Comparison of ENCODE assay signal across 13 cellular contexts in genomic region chr3:64612916-64613526, GRCh38.
A peak's percentile ranks its signal among the peaks of the same experiment; 100 is the strongest.
DNase-seq lines count a peak whose midpoint lies in the region; ATAC-seq and TF ChIP-seq lines count a peak whose summit lies in the region.
"Had no signal": no experiment of that assay in that cellular context is flagged by ENCODE, and none has a peak within 500 bp of the region (broad histone marks: within the 10 kb centered on the region; RNA-seq: fewer than 3 reads in every experiment).

No MANE protein-coding gene starts in this region.

- no peak overlapping the region for H3K9ac ChIP-seq in trophoblast cell (ENCODE audit: low read length)

- no peak overlapping the region for H4K12ac ChIP-seq in trophoblast cell (ENCODE audit: low read depth, low read length)

- no peak overlapping the region for H3K4ac ChIP-seq in trophoblast cell (ENCODE audit: low read depth, low read length)

- H3K79me1 ChIP-seq in trophoblast cell (ENCODE audit: low read length): peaks cover 5% of the 10 kb centered on the region

- no peak overlapping the region for H2BK120ac ChIP-seq in trophoblast cell (ENCODE audit: insufficient read depth, low read length, poor library complexity)

- no peak overlapping the region for H2BK12ac ChIP-seq in trophoblast cell (ENCODE audit: low read length)

- no peak overlapping the region for H3K4me3 ChIP-seq in trophoblast cell (ENCODE audit: low read depth, low read length)
- H3K4me3 ChIP-seq: SK-N-MC had no signal

- no peak for TF ChIP-seq CTCF in GM13977 (IDR thresholded peaks at IDR 0.05; ENCODE audit: extremely low read depth, insufficient read depth, missing control alignments)

- H3K9me3 ChIP-seq in trophoblast cell (ENCODE audit: insufficient read depth, low read depth, low read length): no peaks in the 10 kb centered on the region

- peak overlapping the region; percentile 44 for H3K4me2 ChIP-seq in trophoblast cell (ENCODE audit: low read length)

- peak; percentile 64 for ATAC-seq in left ventricle myocardium superior
- ATAC-seq in HG03196 (IDR thresholded peaks at IDR 0.05; ENCODE audit: unreplicated experiment): no peak
- ATAC-seq in HG03469 (IDR thresholded peaks at IDR 0.05; ENCODE audit: unreplicated experiment): no peak

- H3K14ac ChIP-seq in trophoblast cell (ENCODE audit: low read length): no peak overlapping the region

- peaks cover 3 to 7% of the 10 kb centered on the region in 2 experiments for H3K4me1 ChIP-seq in trophoblast cell (ENCODE audit: control insufficient read depth in 1 of 2, insufficient read depth in 2 of 2, low read length in 2 of 2)

- H3K18ac ChIP-seq in trophoblast cell (ENCODE audit: low read length): no peak overlapping the region

- H2AK5ac ChIP-seq in trophoblast cell (ENCODE audit: low read length): no peak overlapping the region

- no peak overlapping the region for H4K8ac ChIP-seq in trophoblast cell (ENCODE audit: low read depth, low read length)

- H4K91ac ChIP-seq in trophoblast cell (ENCODE audit: low read depth, low read length): no peak overlapping the region

- no peak overlapping the region for H3K23ac ChIP-seq in trophoblast cell (ENCODE audit: low read length)

- intact Hi-C loops in left ventricle myocardium superior (cut with micrococcal nuclease): no loop called here

- no peak overlapping the region for H2AFZ ChIP-seq in trophoblast cell (ENCODE audit: insufficient read depth, low read length, poor library complexity)

- no peak overlapping the region for H2BK5ac ChIP-seq in trophoblast cell (ENCODE audit: low read depth, low read length, poor library complexity)

- DNase-seq in A172 (ENCODE audit: low spot score): peak; percentile 23
- peak; percentile 40 for DNase-seq in SW480 (ENCODE audit: low spot score)
- no peak for DNase-seq in left ventricle myocardium superior
- peak; percentile 89 to 94 for DNase-seq in trophoblast cell
- no peak for DNase-seq in putamen (ENCODE audit: low spot score)
- DNase-seq in GM13977 (ENCODE audit: low spot score): no peak
- DNase-seq: activated T-cell treated with anti-CD3 and anti-CD28 coated beads, Interleukin-2, amount 50 U/mL, for 1 hour; GOT3; Kasumi-1; NCI-H187 had no signal

- H3K27me3 ChIP-seq in trophoblast cell (ENCODE audit: insufficient read depth, low read length): no peaks in the 10 kb centered on the region

- WGBS in trophoblast cell (ENCODE audit: extremely low coverage, insufficient coverage, insufficient read length): no CpG with 5 or more reads among the region's 11 CpGs

- peaks cover 5 to 14% of the 10 kb centered on the region in 2 experiments for H3K36me3 ChIP-seq in trophoblast cell (ENCODE audit: control insufficient read depth in 1 of 2, insufficient read depth in 2 of 2, low read length in 2 of 2)

- peak overlapping the region; percentile 29 for H3K27ac ChIP-seq in trophoblast cell (ENCODE audit: low read depth, low read length)
- H3K27ac ChIP-seq: SK-N-MC had no signal

- in situ Hi-C loops in GM13977 (cut with MboI; ENCODE audit: low pct_unique_long_range_greater_than_20kb, low sequenced_read_pairs, unreplicated experiment): no loop called here

- H3K79me2 ChIP-seq in trophoblast cell (ENCODE audit: control insufficient read depth, insufficient read depth, low read length, poor library complexity): no peaks in the 10 kb centered on the region

Comparison
In these comparisons a context has a peak if more than half of its experiments do, and no peak if none do; other contexts are left out.
1. DNase-seq: peak in A172 (single experiment), SW480 (single experiment) and trophoblast cell (2 of 2); none in left ventricle myocardium superior (single experiment), putamen (single experiment) and GM13977 (single experiment).